ENCODE assay signal across 26 cellular contexts in genomic region chr9:1217076-1217475, GRCh38.
"Had no signal": no experiment of that assay in that cellular context is flagged by ENCODE, and none has a peak within 500 bp of the region (broad histone marks: within the 10 kb centered on the region; RNA-seq: fewer than 3 reads in every experiment).

No MANE protein-coding gene starts in this region.

- H3K9me3 ChIP-seq: ascending aorta, esophagus squamous epithelium, gastroesophageal sphincter, ovary, right lobe of liver, thoracic aorta, uterus had no signal

- H3K4me1 ChIP-seq: ascending aorta, gastroesophageal sphincter, right lobe of liver, uterus had no signal

- H3K27me3 ChIP-seq: ascending aorta, esophagus squamous epithelium, gastroesophageal sphincter, ovary, right lobe of liver, uterus had no signal

- H3K36me3 ChIP-seq: ascending aorta, esophagus squamous epithelium, gastroesophageal sphincter, ovary, right lobe of liver, thoracic aorta, uterus had no signal

- DNase-seq: activated CD4-positive, alpha-beta T cell treated with anti-CD3 and anti-CD28 coated beads for 48 hours; activated CD4-positive, alpha-beta T cell treated with anti-CD3 and anti-CD28 coated beads, Interleukin-2, amount 50 U/mL, for 48 hours; activated CD8-positive, alpha-beta memory T cell treated with anti-CD3 and anti-CD28 coated beads, Interleukin-2, amount 50 U/mL, for 4 hours; activated effector memory CD4-positive, alpha-beta T cell treated with anti-CD3 and anti-CD28 coated beads, Interleukin-2, amount 50 U/mL, for 16 hours; activated naive CD4-positive, alpha-beta T cell treated with anti-CD3 and anti-CD28 coated beads, Interleukin-2, amount 10 ng/mL, durations not matched to agents 7 days and 5 days; activated naive CD8-positive, alpha-beta T cell treated with anti-CD3 and anti-CD28 coated beads, Interleukin-2, amount 10 ng/mL, durations not matched to agents 7 days and 5 days; activated T-cell treated with anti-CD3 and anti-CD28 coated beads, Interleukin-2, amount 50 U/mL, for 1 hour; caudate nucleus; esophagus squamous epithelium; hippocampal formation; kidney; left colon; mammary epithelial cell; naive thymus-derived CD4-positive, alpha-beta T cell; ovary; right lobe of liver; small intestine; stimulated activated CD4-positive, alpha-beta T cell treated with anti-CD3 and anti-CD28 coated beads, Interleukin-4, amount 100 ng/mL, for 24 hours; T-helper 9 cell; trophoblast cell; uterus had no signal

- H3K27ac ChIP-seq: ascending aorta, esophagus squamous epithelium, gastroesophageal sphincter, ovary, right lobe of liver, thoracic aorta, uterus, VCaP had no signal

- H3K4me3 ChIP-seq: ascending aorta, esophagus squamous epithelium, gastroesophageal sphincter, ovary, right lobe of liver, thoracic aorta, uterus had no signal

- ATAC-seq: gastroesophageal sphincter; left colon; naive thymus-derived CD4-positive, alpha-beta T cell; right lobe of liver; stimulated activated effector memory CD8-positive, alpha-beta T cell treated with anti-CD3 and anti-CD28 coated beads, Interleukin-12 subunit alpha, Interleukin-12 subunit beta, amount 100 ng/mL, for 72 hours had no signal
